1 cellular context compared by ENCODE assay signal in genomic region chr19:4968462-4969291, GRCh38.
TF ChIP-seq lines count a peak whose summit lies in the region.

Gene KDM4B, plus strand, starts transcription at chr19:4969113. Its CDS starts 63,778 bp downstream, at chr19:5032891.

TF ChIP-seq in GM12878, 131 proteins besides CTCF, POLR2A, EP300 and RAD21 (continued from another document):
- TF ChIP-seq SP1 (IDR thresholded peaks at IDR 0.05; ENCODE audit: low read depth, low read length): peak; percentile 99
- peak; percentile 60 for TF ChIP-seq RUNX3 (IDR thresholded peaks at IDR 0.05; ENCODE audit: low read length)
- TF ChIP-seq, protein P1, sequence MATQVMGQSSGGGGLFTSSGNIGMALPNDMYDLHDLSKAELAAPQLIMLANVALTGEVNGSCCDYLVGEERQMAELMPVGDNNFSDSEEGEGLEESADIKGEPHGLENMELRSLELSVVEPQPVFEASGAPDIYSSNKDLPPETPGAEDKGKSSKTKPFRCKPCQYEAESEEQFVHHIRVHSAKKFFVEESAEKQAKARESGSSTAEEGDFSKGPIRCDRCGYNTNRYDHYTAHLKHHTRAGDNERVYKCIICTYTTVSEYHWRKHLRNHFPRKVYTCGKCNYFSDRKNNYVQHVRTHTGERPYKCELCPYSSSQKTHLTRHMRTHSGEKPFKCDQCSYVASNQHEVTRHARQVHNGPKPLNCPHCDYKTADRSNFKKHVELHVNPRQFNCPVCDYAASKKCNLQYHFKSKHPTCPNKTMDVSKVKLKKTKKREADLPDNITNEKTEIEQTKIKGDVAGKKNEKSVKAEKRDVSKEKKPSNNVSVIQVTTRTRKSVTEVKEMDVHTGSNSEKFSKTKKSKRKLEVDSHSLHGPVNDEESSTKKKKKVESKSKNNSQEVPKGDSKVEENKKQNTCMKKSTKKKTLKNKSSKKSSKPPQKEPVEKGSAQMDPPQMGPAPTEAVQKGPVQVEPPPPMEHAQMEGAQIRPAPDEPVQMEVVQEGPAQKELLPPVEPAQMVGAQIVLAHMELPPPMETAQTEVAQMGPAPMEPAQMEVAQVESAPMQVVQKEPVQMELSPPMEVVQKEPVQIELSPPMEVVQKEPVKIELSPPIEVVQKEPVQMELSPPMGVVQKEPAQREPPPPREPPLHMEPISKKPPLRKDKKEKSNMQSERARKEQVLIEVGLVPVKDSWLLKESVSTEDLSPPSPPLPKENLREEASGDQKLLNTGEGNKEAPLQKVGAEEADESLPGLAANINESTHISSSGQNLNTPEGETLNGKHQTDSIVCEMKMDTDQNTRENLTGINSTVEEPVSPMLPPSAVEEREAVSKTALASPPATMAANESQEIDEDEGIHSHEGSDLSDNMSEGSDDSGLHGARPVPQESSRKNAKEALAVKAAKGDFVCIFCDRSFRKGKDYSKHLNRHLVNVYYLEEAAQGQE (IDR thresholded peaks at IDR 0.05; ENCODE audit: low read depth, low read length): no peak
- TF ChIP-seq SPI1 (IDR thresholded peaks at IDR 0.05; ENCODE audit: borderline replicate concordance, insufficient read depth, low read depth, low read length): no peak
- no peak for TF ChIP-seq NFXL1 (IDR thresholded peaks at IDR 0.05; ENCODE audit: borderline replicate concordance)
- peak; percentile 96 for TF ChIP-seq CEBPZ (IDR thresholded peaks at IDR 0.05; ENCODE audit: low read depth, low read length)
- TF ChIP-seq YY1 (IDR thresholded peaks at IDR 0.05; ENCODE audit: low read depth, low read length): peak; percentile 46; the same call in 1 of the 2 replicates
- no peak for TF ChIP-seq CHD4 (IDR thresholded peaks at IDR 0.05)
- TF ChIP-seq MEF2A (IDR thresholded peaks at IDR 0.05; ENCODE audit: insufficient read depth, low read depth, low read length): no peak
- TF ChIP-seq MTA3 (IDR thresholded peaks at IDR 0.05; ENCODE audit: borderline replicate concordance, low read length): no peak
- no peak for TF ChIP-seq HCFC1 (IDR thresholded peaks at IDR 0.05; ENCODE audit: low read length)
- TF ChIP-seq ZNF24 (IDR thresholded peaks at IDR 0.05): 0 out of 2 replicates have a peak, but pooled peaks have one; percentile 26
- TF ChIP-seq IRF4 (IDR thresholded peaks at IDR 0.05; ENCODE audit: low read depth, low read length): no peak
- TF ChIP-seq NR2C2 (IDR thresholded peaks at IDR 0.05; ENCODE audit: borderline replicate concordance, control insufficient read depth, insufficient read length, low read depth): no peak
- no peak for TF ChIP-seq BRCA1 (IDR thresholded peaks at IDR 0.05; ENCODE audit: low read depth, low read length)
- TF ChIP-seq, protein P2, sequence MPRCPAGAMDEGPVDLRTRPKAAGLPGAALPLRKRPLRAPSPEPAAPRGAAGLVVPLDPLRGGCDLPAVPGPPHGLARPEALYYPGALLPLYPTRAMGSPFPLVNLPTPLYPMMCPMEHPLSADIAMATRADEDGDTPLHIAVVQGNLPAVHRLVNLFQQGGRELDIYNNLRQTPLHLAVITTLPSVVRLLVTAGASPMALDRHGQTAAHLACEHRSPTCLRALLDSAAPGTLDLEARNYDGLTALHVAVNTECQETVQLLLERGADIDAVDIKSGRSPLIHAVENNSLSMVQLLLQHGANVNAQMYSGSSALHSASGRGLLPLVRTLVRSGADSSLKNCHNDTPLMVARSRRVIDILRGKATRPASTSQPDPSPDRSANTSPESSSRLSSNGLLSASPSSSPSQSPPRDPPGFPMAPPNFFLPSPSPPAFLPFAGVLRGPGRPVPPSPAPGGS (IDR thresholded peaks at IDR 0.05; ENCODE audit: borderline replicate concordance, insufficient read depth, low read depth, low read length, poor library complexity, severe bottlenecking): peak; percentile 13
- TF ChIP-seq MLLT1 (IDR thresholded peaks at IDR 0.05): peak; percentile 90; the same call in 1 of the 2 replicates
- TF ChIP-seq ZNF622 (IDR thresholded peaks at IDR 0.05): no peak
- no peak for TF ChIP-seq EED (IDR thresholded peaks at IDR 0.05; ENCODE audit: low read depth)
- TF ChIP-seq CBFB (IDR thresholded peaks at IDR 0.05; ENCODE audit: low read depth): no peak
- TF ChIP-seq PAX8 (IDR thresholded peaks at IDR 0.05): no peak
- TF ChIP-seq SIN3A (IDR thresholded peaks at IDR 0.05; ENCODE audit: low read depth, low read length): no peak; the same call in 1 of the 2 replicates
- peak; percentile 97 for TF ChIP-seq KLF5 (IDR thresholded peaks at IDR 0.05; ENCODE audit: partially characterized antibody)
- TF ChIP-seq CHD1 (IDR thresholded peaks at IDR 0.05; ENCODE audit: low read depth, low read length): no peak
- TF ChIP-seq NRF1 (conservative IDR thresholded peaks at IDR 0.05; ENCODE audit: low read depth, low read length): peak; percentile 27; the same call in 1 of the 2 replicates
- no peak for TF ChIP-seq PML (IDR thresholded peaks at IDR 0.05; ENCODE audit: low read length)
- no peak for TF ChIP-seq KDM1A (IDR thresholded peaks at IDR 0.05; ENCODE audit: borderline replicate concordance)
- TF ChIP-seq IKZF1 (conservative IDR thresholded peaks at IDR 0.05): peak; percentile 63; the same call in 1 of the 2 replicates
- TF ChIP-seq, protein P3, sequence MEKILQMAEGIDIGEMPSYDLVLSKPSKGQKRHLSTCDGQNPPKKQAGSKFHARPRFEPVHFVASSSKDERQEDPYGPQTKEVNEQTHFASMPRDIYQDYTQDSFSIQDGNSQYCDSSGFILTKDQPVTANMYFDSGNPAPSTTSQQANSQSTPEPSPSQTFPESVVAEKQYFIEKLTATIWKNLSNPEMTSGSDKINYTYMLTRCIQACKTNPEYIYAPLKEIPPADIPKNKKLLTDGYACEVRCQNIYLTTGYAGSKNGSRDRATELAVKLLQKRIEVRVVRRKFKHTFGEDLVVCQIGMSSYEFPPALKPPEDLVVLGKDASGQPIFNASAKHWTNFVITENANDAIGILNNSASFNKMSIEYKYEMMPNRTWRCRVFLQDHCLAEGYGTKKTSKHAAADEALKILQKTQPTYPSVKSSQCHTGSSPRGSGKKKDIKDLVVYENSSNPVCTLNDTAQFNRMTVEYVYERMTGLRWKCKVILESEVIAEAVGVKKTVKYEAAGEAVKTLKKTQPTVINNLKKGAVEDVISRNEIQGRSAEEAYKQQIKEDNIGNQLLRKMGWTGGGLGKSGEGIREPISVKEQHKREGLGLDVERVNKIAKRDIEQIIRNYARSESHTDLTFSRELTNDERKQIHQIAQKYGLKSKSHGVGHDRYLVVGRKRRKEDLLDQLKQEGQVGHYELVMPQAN (conservative IDR thresholded peaks at IDR 0.05): peak; percentile 88
- peak; percentile 99 for TF ChIP-seq IRF3 (IDR thresholded peaks at IDR 0.05)
- no peak for TF ChIP-seq TCF7 (IDR thresholded peaks at IDR 0.05; ENCODE audit: borderline replicate concordance)
- TF ChIP-seq, protein P4, sequence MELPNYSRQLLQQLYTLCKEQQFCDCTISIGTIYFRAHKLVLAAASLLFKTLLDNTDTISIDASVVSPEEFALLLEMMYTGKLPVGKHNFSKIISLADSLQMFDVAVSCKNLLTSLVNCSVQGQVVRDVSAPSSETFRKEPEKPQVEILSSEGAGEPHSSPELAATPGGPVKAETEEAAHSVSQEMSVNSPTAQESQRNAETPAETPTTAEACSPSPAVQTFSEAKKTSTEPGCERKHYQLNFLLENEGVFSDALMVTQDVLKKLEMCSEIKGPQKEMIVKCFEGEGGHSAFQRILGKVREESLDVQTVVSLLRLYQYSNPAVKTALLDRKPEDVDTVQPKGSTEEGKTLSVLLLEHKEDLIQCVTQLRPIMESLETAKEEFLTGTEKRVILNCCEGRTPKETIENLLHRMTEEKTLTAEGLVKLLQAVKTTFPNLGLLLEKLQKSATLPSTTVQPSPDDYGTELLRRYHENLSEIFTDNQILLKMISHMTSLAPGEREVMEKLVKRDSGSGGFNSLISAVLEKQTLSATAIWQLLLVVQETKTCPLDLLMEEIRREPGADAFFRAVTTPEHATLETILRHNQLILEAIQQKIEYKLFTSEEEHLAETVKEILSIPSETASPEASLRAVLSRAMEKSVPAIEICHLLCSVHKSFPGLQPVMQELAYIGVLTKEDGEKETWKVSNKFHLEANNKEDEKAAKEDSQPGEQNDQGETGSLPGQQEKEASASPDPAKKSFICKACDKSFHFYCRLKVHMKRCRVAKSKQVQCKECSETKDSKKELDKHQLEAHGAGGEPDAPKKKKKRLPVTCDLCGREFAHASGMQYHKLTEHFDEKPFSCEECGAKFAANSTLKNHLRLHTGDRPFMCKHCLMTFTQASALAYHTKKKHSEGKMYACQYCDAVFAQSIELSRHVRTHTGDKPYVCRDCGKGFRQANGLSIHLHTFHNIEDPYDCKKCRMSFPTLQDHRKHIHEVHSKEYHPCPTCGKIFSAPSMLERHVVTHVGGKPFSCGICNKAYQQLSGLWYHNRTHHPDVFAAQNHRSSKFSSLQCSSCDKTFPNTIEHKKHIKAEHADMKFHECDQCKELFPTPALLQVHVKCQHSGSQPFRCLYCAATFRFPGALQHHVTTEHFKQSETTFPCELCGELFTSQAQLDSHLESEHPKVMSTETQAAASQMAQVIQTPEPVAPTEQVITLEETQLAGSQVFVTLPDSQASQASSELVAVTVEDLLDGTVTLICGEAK (IDR thresholded peaks at IDR 0.05; ENCODE audit: borderline replicate concordance): no peak; the same call in 1 of the 2 replicates
- peak; percentile 84 for TF ChIP-seq FOS (IDR thresholded peaks at IDR 0.05; ENCODE audit: borderline replicate concordance, extremely low read depth, insufficient read length)
